Comparison of ENCODE assay signal across 11 cellular contexts in genomic region chr11:76962583-76963416, GRCh38.
DNase-seq lines count a peak whose midpoint lies in the region; ATAC-seq lines count a peak whose summit lies in the region.
"Had no signal": no experiment of that assay in that cellular context is flagged by ENCODE, and none has a peak within 500 bp of the region (broad histone marks: within the 10 kb centered on the region; RNA-seq: fewer than 3 reads in every experiment).

No MANE protein-coding gene starts in this region.

- ATAC-seq in stimulated activated naive CD8-positive, alpha-beta T cell treated with anti-CD3 and anti-CD28 coated beads, Interleukin-15, amount 100 ng/mL, for 72 hours: peak; percentile 62
- no peak for ATAC-seq in stimulated activated naive CD8-positive, alpha-beta T cell treated with anti-CD3 and anti-CD28 coated beads, Interleukin-15, Interleukin-2, amounts not matched to agents 100 U/mL and 50 U/mL, for 24 hours
- peak; percentile 87 for ATAC-seq in HG02938 (IDR thresholded peaks at IDR 0.05; ENCODE audit: unreplicated experiment)
- ATAC-seq in T-cell (replicated peaks in 1 of 4): peak in 3 of 4 experiments; percentile 33 to 87 (median 37)
- no peak for ATAC-seq in activated T-helper 17 cell treated with anti-CD3 and anti-CD28 coated beads, Interleukin-2, amount 50 U/mL, for 72 hours (replicated peaks)
- no peak for ATAC-seq in HG02571 (IDR thresholded peaks at IDR 0.05; ENCODE audit: unreplicated experiment)
- ATAC-seq in HG03025 (IDR thresholded peaks at IDR 0.05; ENCODE audit: low FRiP score, unreplicated experiment): no peak
- ATAC-seq in GM18519 (IDR thresholded peaks at IDR 0.05; ENCODE audit: low FRiP score, unreplicated experiment): no peak
- ATAC-seq: Panc1 had no signal

- H3K36me3 Mint-ChIP-seq in T-cell: peaks cover 37% of the 10 kb centered on the region
- peaks cover 5% of the 10 kb centered on the region for H3K36me3 Mint-ChIP-seq in activated T-helper 17 cell treated with anti-CD3 and anti-CD28 coated beads, Interleukin-2, amount 50 U/mL, for 72 hours (ENCODE audit: low read depth)

- peak overlapping the region; percentile 1 to 23 for H3K4me3 Mint-ChIP-seq in stimulated activated naive CD8-positive, alpha-beta T cell treated with anti-CD3 and anti-CD28 coated beads, Interleukin-15, amount 100 ng/mL, for 72 hours
- H3K4me3 Mint-ChIP-seq in T-cell: peak overlapping the region in 1 of 3 donors; percentile 45
- no peak overlapping the region for H3K4me3 Mint-ChIP-seq in activated T-helper 17 cell treated with anti-CD3 and anti-CD28 coated beads, Interleukin-2, amount 50 U/mL, for 72 hours
- H3K4me3 Mint-ChIP-seq: activated B cell treated with CpG ODN at 0.5 μM for 24 hours had no signal

- H3K27me3 Mint-ChIP-seq in stimulated activated naive CD8-positive, alpha-beta T cell treated with anti-CD3 and anti-CD28 coated beads, Interleukin-15, amount 100 ng/mL, for 72 hours: no peaks in the 10 kb centered on the region
- no peaks in the 10 kb centered on the region for H3K27me3 Mint-ChIP-seq in T-cell
- H3K27me3 Mint-ChIP-seq in activated T-helper 17 cell treated with anti-CD3 and anti-CD28 coated beads, Interleukin-2, amount 50 U/mL, for 72 hours: no peaks in the 10 kb centered on the region

- CTCF ChIA-PET in T-cell (lab: Charles Lee): no interaction called here

- H3K27ac Mint-ChIP-seq in stimulated activated naive CD8-positive, alpha-beta T cell treated with anti-CD3 and anti-CD28 coated beads, Interleukin-15, amount 100 ng/mL, for 72 hours: no peak overlapping the region
- H3K27ac Mint-ChIP-seq in T-cell: no peak overlapping the region
- no peak overlapping the region for H3K27ac Mint-ChIP-seq in activated T-helper 17 cell treated with anti-CD3 and anti-CD28 coated beads, Interleukin-2, amount 50 U/mL, for 72 hours
- H3K27ac Mint-ChIP-seq: activated B cell treated with CpG ODN at 0.5 μM for 24 hours had no signal

- peaks cover 8 to 9% of the 10 kb centered on the region in 2 donors for H3K9me3 Mint-ChIP-seq in stimulated activated naive CD8-positive, alpha-beta T cell treated with anti-CD3 and anti-CD28 coated beads, Interleukin-15, amount 100 ng/mL, for 72 hours
- H3K9me3 Mint-ChIP-seq in T-cell: peaks cover 0 to 7% (median 5%) of the 10 kb centered on the region in 3 donors
- peaks cover 5% of the 10 kb centered on the region for H3K9me3 Mint-ChIP-seq in activated T-helper 17 cell treated with anti-CD3 and anti-CD28 coated beads, Interleukin-2, amount 50 U/mL, for 72 hours

- no peak for DNase-seq in stimulated activated naive CD8-positive, alpha-beta T cell treated with anti-CD3 and anti-CD28 coated beads, Interleukin-15, amount 100 ng/mL, for 72 hours
- no peak for DNase-seq in stimulated activated naive CD8-positive, alpha-beta T cell treated with anti-CD3 and anti-CD28 coated beads, Interleukin-15, Interleukin-2, amounts not matched to agents 100 U/mL and 50 U/mL, for 24 hours
- no peak for DNase-seq in T-cell
- DNase-seq: activated B cell treated with CpG ODN at 0.5 μM for 24 hours, NCI-H1436 treated with DMSO at 0.1 percent for 48 hours had no signal

- H3K4me1 Mint-ChIP-seq in stimulated activated naive CD8-positive, alpha-beta T cell treated with anti-CD3 and anti-CD28 coated beads, Interleukin-15, amount 100 ng/mL, for 72 hours: peaks cover 12% of the 10 kb centered on the region
- H3K4me1 Mint-ChIP-seq in T-cell: peaks cover 3 to 14% (median 8%) of the 10 kb centered on the region in 3 donors
- H3K4me1 Mint-ChIP-seq in activated T-helper 17 cell treated with anti-CD3 and anti-CD28 coated beads, Interleukin-2, amount 50 U/mL, for 72 hours: no peaks in the 10 kb centered on the region
- H3K4me1 Mint-ChIP-seq: activated B cell treated with CpG ODN at 0.5 μM for 24 hours had no signal

- POLR2A ChIA-PET in T-cell (lab: Charles Lee): no interaction called here

Comparison
In these comparisons a context has a peak if more than half of its experiments do, and no peak if none do; other contexts are left out.
1. ATAC-seq: peak in stimulated activated naive CD8-positive, alpha-beta T cell treated with anti-CD3 and anti-CD28 coated beads, Interleukin-15, amount 100 ng/mL, for 72 hours (single experiment), HG02938 (single experiment) and T-cell (3 of 4); none in stimulated activated naive CD8-positive, alpha-beta T cell treated with anti-CD3 and anti-CD28 coated beads, Interleukin-15, Interleukin-2, amounts not matched to agents 100 U/mL and 50 U/mL, for 24 hours (single experiment), activated T-helper 17 cell treated with anti-CD3 and anti-CD28 coated beads, Interleukin-2, amount 50 U/mL, for 72 hours (single experiment), HG02571 (single experiment), HG03025 (single experiment) and GM18519 (single experiment).